ENCODE assay signal across 9 cellular contexts in genomic region chr11:29293825-29294224, GRCh38.
A peak's percentile ranks its signal among the peaks of the same experiment; 100 is the strongest.
DNase-seq lines count a peak whose midpoint lies in the region; ATAC-seq and TF ChIP-seq lines count a peak whose summit lies in the region.
"Had no signal": no experiment of that assay in that cellular context is flagged by ENCODE, and none has a peak within 500 bp of the region (broad histone marks: within the 10 kb centered on the region; RNA-seq: fewer than 3 reads in every experiment).

No MANE protein-coding gene starts in this region.

- intact Hi-C loops in posterior cingulate gyrus (cut with DNase I) = no loop called here

- peak; percentile 86 for DNase-seq in ELR (ENCODE audit: low read depth)
- peak; percentile 84 for DNase-seq in fibroblast of mammary gland (ENCODE audit: low read depth)
- no peak for DNase-seq in GM19238 (ENCODE audit: insufficient read length, low spot score)
- DNase-seq in nucleus accumbens (lab: John Stamatoyannopoulos, UW) = no peak
- DNase-seq in cortex of kidney (lab: John Stamatoyannopoulos, UW) = no peak
- DNase-seq in posterior cingulate gyrus = no peak
- DNase-seq: NCI-H82 had no signal

- ATAC-seq in GM21529 (IDR thresholded peaks at IDR 0.05; ENCODE audit: unreplicated experiment) (peak; percentile 92), HG03558 (IDR thresholded peaks at IDR 0.05; ENCODE audit: extremely low read depth, unreplicated experiment) (peak; percentile 69)

- H3K4me3 ChIP-seq in fibroblast of mammary gland (ENCODE audit: control insufficient read depth, low read depth, low read length) = no peak overlapping the region

- TF ChIP-seq CTCF in fibroblast of mammary gland (conservative IDR thresholded peaks at IDR 0.05; ENCODE audit: control insufficient read depth, insufficient read depth, low read depth, low read length) = no peak

Comparison
In these comparisons a context has a peak if more than half of its experiments do, and no peak if none do; other contexts are left out.
1. DNase-seq: peak in ELR (single experiment) and fibroblast of mammary gland (single experiment); none in GM19238 (single experiment), nucleus accumbens (0 of 56), cortex of kidney (single experiment) and posterior cingulate gyrus (0 of 10).